ENCODE assay signal across 8 cellular contexts in the genomic region with DNA sequence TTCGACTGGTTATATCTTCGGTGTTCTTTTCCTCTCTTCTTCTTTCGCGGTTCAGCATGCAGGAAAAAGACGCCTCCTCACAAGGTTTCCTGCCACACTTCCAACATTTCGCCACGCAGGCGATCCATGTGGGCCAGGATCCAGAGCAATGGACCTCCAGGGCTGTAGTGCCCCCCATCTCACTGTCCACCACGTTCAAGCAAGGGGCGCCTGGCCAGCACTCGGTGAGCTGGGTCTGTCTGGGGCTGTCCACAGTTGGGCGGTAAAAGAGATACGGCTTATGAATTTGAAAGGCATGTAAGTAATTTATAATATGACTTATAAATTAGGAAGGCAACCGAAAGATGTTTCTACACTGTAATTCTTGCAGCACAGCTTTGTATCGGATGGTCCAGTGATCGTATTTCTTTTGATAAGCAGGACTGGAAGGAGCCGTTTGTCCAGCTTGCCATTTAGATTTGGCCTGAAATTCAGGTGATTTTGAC. TPM values are rescaled to one million over a fixed set of nuclear protein-coding genes. Genes with fewer than 3 reads are reported as not detected.
DNase-seq lines count a peak whose midpoint lies in the region; ATAC-seq and TF ChIP-seq lines count a peak whose summit lies in the region.

No MANE protein-coding gene starts in this region.

- H3K36me3 Mint-ChIP-seq in activated T-helper 2 cell treated with anti-CD3 and anti-CD28 coated beads, Interferon-gamma antibody, Interleukin-2, Interleukin-4, amounts not matched to agents 10 μg/mL and 5 μg/mL and 100 μg/mL, durations not matched to agents 14 hours and 24 hours and 36 hours (ENCODE audit: low read depth), result no peaks in the 10 kb centered on the region

- no peak for TF ChIP-seq CTCF in right atrium auricular region (IDR thresholded peaks at IDR 0.05)

- H3K27ac ChIP-seq in right atrium auricular region, result peak overlapping the region; percentile 93 to 95

- H3K4me3 ChIP-seq in right atrium auricular region (peak overlapping the region; percentile 66 to 70), skeletal muscle cell (ENCODE audit: low read depth, low read length) (peak overlapping the region; percentile 93)

- peaks cover 5% of the 10 kb centered on the region for H3K27me3 Mint-ChIP-seq in activated T-helper 2 cell treated with anti-CD3 and anti-CD28 coated beads, Interferon-gamma antibody, Interleukin-2, Interleukin-4, amounts not matched to agents 10 μg/mL and 5 μg/mL and 100 μg/mL, durations not matched to agents 14 hours and 24 hours and 36 hours (ENCODE audit: low read depth)

- ATAC-seq in HG02884 (IDR thresholded peaks at IDR 0.05; ENCODE audit: unreplicated experiment) (peak; percentile 0), HG03342 (IDR thresholded peaks at IDR 0.05; ENCODE audit: unreplicated experiment) (no peak)

- H3K4me3 Mint-ChIP-seq in activated T-helper 2 cell treated with anti-CD3 and anti-CD28 coated beads, Interferon-gamma antibody, Interleukin-2, Interleukin-4, amounts not matched to agents 10 μg/mL and 5 μg/mL and 100 μg/mL, durations not matched to agents 14 hours and 24 hours and 36 hours (ENCODE audit: low read depth), result peak overlapping the region; percentile 97

- no peak for DNase-seq in activated T-helper 2 cell treated with anti-CD3 and anti-CD28 coated beads, Interferon-gamma antibody, Interleukin-2, Interleukin-4, amounts not matched to agents 10 μg/mL and 5 μg/mL and 100 μg/mL, durations not matched to agents 14 hours and 24 hours and 36 hours (ENCODE audit: low spot score)
- DNase-seq in right atrium auricular region (ENCODE audit: low spot score) (no peak), skeletal muscle cell (ENCODE audit: low read depth) (no peak), H4 (ENCODE audit: low spot score) (no peak)
- no peak for DNase-seq in effector CD4-positive, alpha-beta T cell

- H3K9me3 ChIP-seq in ES-I3 (ENCODE audit: control insufficient read depth, insufficient read depth, low read length) (no peaks in the 10 kb centered on the region), right atrium auricular region (no peaks in the 10 kb centered on the region)

- peak overlapping the region; percentile 95 for H3K27ac Mint-ChIP-seq in activated T-helper 2 cell treated with anti-CD3 and anti-CD28 coated beads, Interferon-gamma antibody, Interleukin-2, Interleukin-4, amounts not matched to agents 10 μg/mL and 5 μg/mL and 100 μg/mL, durations not matched to agents 14 hours and 24 hours and 36 hours

- peaks cover 23% of the 10 kb centered on the region for H3K4me1 Mint-ChIP-seq in activated T-helper 2 cell treated with anti-CD3 and anti-CD28 coated beads, Interferon-gamma antibody, Interleukin-2, Interleukin-4, amounts not matched to agents 10 μg/mL and 5 μg/mL and 100 μg/mL, durations not matched to agents 14 hours and 24 hours and 36 hours (ENCODE audit: low read depth)

- H3K4me1 ChIP-seq in ES-I3 (ENCODE audit: insufficient read depth, low read length), result no peaks in the 10 kb centered on the region
- peaks cover 0 to 21% of the 10 kb centered on the region in 2 donors for H3K4me1 ChIP-seq in right atrium auricular region

- H3K27me3 ChIP-seq in right atrium auricular region, result no peaks in the 10 kb centered on the region

- intact Hi-C loops in activated T-helper 2 cell treated with anti-CD3 and anti-CD28 coated beads, Interferon-gamma antibody, Interleukin-2, Interleukin-4, amounts not matched to agents 10 μg/mL and 5 μg/mL and 100 μg/mL, durations not matched to agents 14 hours and 24 hours and 36 hours (cut with micrococcal nuclease), result loop anchor here (1.0 to 10.0 kb wide), 7 partner anchors 41 to 673 kb away; partner anchors contain the start of genes ANKRD13C, LRRC40, SRSF11 and ZRANB2

- H3K36me3 ChIP-seq in ES-I3 (ENCODE audit: insufficient read depth, low read length) (peaks cover 7% of the 10 kb centered on the region; the same call in 1 of the 2 replicates), right atrium auricular region (no peaks in the 10 kb centered on the region)

- peak overlapping the region; percentile 96 for H3K9ac ChIP-seq in ES-I3 (ENCODE audit: low read depth, low read length)

- H3K9me3 Mint-ChIP-seq in activated T-helper 2 cell treated with anti-CD3 and anti-CD28 coated beads, Interferon-gamma antibody, Interleukin-2, Interleukin-4, amounts not matched to agents 10 μg/mL and 5 μg/mL and 100 μg/mL, durations not matched to agents 14 hours and 24 hours and 36 hours, result no peaks in the 10 kb centered on the region

RNA-seq across cellular contexts. Expression of gene CTH, which starts 0.3 kb away (rescaled TPM):
- 12.3 and 12.9 TPM in 2 replicates for total RNA-seq in activated T-helper 2 cell treated with anti-CD3 and anti-CD28 coated beads, Interferon-gamma antibody, Interleukin-2, Interleukin-4, amounts not matched to agents 10 μg/mL and 5 μg/mL and 100 μg/mL, durations not matched to agents 14 hours and 24 hours and 36 hours
- 1 to 10 TPM; 1.0 to 1.6 TPM for total RNA-seq in right atrium auricular region
- total RNA-seq in H4 (2014; rRNA removed; shearing (Covaris generic)), result 21.9 and 26.3 TPM in 2 replicates

RNA-seq across cellular contexts. Expression of gene ANKRD13C, which starts 56.9 kb away (rescaled TPM):
- total RNA-seq in activated T-helper 2 cell treated with anti-CD3 and anti-CD28 coated beads, Interferon-gamma antibody, Interleukin-2, Interleukin-4, amounts not matched to agents 10 μg/mL and 5 μg/mL and 100 μg/mL, durations not matched to agents 14 hours and 24 hours and 36 hours, result 24.7 and 25.8 TPM in 2 replicates
- total RNA-seq in right atrium auricular region, result 10 to 100 TPM in 1 of 2 donors, 1 to 10 TPM in 1; 8.1 to 11.4 TPM
- total RNA-seq in H4 (2014; rRNA removed; shearing (Covaris generic)), result 24.2 and 29.9 TPM in 2 replicates
